In genomic region chr14:58395565-58395814, GRCh38 we compare ENCODE assay signal across 7 cellular contexts. TPM values are rescaled to one million over a fixed set of nuclear protein-coding genes. Genes with fewer than 3 reads are reported as not detected.
A peak's percentile ranks its signal among the peaks of the same experiment; 100 is the strongest.
DNase-seq lines count a peak whose midpoint lies in the region; ATAC-seq and TF ChIP-seq lines count a peak whose summit lies in the region.

No MANE protein-coding gene starts in this region.

- no peaks in the 10 kb centered on the region; the same call in 1 of the 2 replicates for H3K27me3 Mint-ChIP-seq in HFFc6 (ENCODE audit: insufficient read depth)
- no peaks in the 10 kb centered on the region for H3K27me3 Mint-ChIP-seq in activated naive CD8-positive, alpha-beta T cell
- peaks cover 4 to 8% (median 7%) of the 10 kb centered on the region in 3 donors for H3K27me3 Mint-ChIP-seq in immature natural killer cell (ENCODE audit: low read depth in 3 of 3)
- H3K27me3 Mint-ChIP-seq in stimulated activated naive CD8-positive, alpha-beta T cell treated with anti-CD3 and anti-CD28 coated beads, Interleukin-15, amount 100 ng/mL, for 72 hours, result no peaks in the 10 kb centered on the region

- H3K9me3 Mint-ChIP-seq in HFFc6, result no peaks in the 10 kb centered on the region
- H3K9me3 Mint-ChIP-seq in activated naive CD8-positive, alpha-beta T cell (ENCODE audit: low read depth), result no peaks in the 10 kb centered on the region
- H3K9me3 Mint-ChIP-seq in immature natural killer cell, result no peaks in the 10 kb centered on the region
- no peaks in the 10 kb centered on the region for H3K9me3 Mint-ChIP-seq in stimulated activated naive CD8-positive, alpha-beta T cell treated with anti-CD3 and anti-CD28 coated beads, Interleukin-15, amount 100 ng/mL, for 72 hours

- H3K27ac Mint-ChIP-seq in HFFc6 (peak overlapping the region; percentile 67), immature natural killer cell (peak overlapping the region; percentile 62 to 92 (median 88))
- peak overlapping the region; percentile 58 for H3K27ac Mint-ChIP-seq in activated naive CD8-positive, alpha-beta T cell
- peak overlapping the region; percentile 67 to 69 for H3K27ac Mint-ChIP-seq in stimulated activated naive CD8-positive, alpha-beta T cell treated with anti-CD3 and anti-CD28 coated beads, Interleukin-15, amount 100 ng/mL, for 72 hours

- peak overlapping the region; percentile 70 for H3K4me3 Mint-ChIP-seq in HFFc6
- H3K4me3 Mint-ChIP-seq in activated naive CD8-positive, alpha-beta T cell, result peak overlapping the region; percentile 80
- H3K4me3 Mint-ChIP-seq in immature natural killer cell, result peak overlapping the region; percentile 76 to 88 (median 85)
- H3K4me3 Mint-ChIP-seq in stimulated activated naive CD8-positive, alpha-beta T cell treated with anti-CD3 and anti-CD28 coated beads, Interleukin-15, amount 100 ng/mL, for 72 hours, result peak overlapping the region; percentile 74 to 88

- H3K4me1 Mint-ChIP-seq in HFFc6 (ENCODE audit: low read depth), result no peaks in the 10 kb centered on the region
- peaks cover 8% of the 10 kb centered on the region for H3K4me1 Mint-ChIP-seq in activated naive CD8-positive, alpha-beta T cell (ENCODE audit: low read depth)
- H3K4me1 Mint-ChIP-seq in immature natural killer cell, result peaks cover 13% of the 10 kb centered on the region in 2 donors
- peaks cover 12% of the 10 kb centered on the region for H3K4me1 Mint-ChIP-seq in stimulated activated naive CD8-positive, alpha-beta T cell treated with anti-CD3 and anti-CD28 coated beads, Interleukin-15, amount 100 ng/mL, for 72 hours

- TF ChIP-seq CTCF in HFFc6 (IDR thresholded peaks at IDR 0.05), result no peak

- H3K36me3 Mint-ChIP-seq in HFFc6 (ENCODE audit: low read depth) (no peaks in the 10 kb centered on the region), immature natural killer cell (no peaks in the 10 kb centered on the region)
- H3K36me3 Mint-ChIP-seq in activated naive CD8-positive, alpha-beta T cell, result peaks cover 3% of the 10 kb centered on the region

- no peak for ATAC-seq in stimulated activated naive CD8-positive, alpha-beta T cell treated with anti-CD3 and anti-CD28 coated beads, Interleukin-15, amount 100 ng/mL, for 72 hours
- ATAC-seq in GM18520 (IDR thresholded peaks at IDR 0.05; ENCODE audit: unreplicated experiment), result no peak
- no peak for ATAC-seq in GM21737 (IDR thresholded peaks at IDR 0.05; ENCODE audit: unreplicated experiment)
- no peak for ATAC-seq in HG02798 (IDR thresholded peaks at IDR 0.05; ENCODE audit: poor library complexity, unreplicated experiment)

- DNase-seq in HFFc6 (no peak), immature natural killer cell (no peak)
- DNase-seq in stimulated activated naive CD8-positive, alpha-beta T cell treated with anti-CD3 and anti-CD28 coated beads, Interleukin-15, amount 100 ng/mL, for 72 hours, result no peak

RNA-seq across cellular contexts. Expression of gene TOMM20L, which starts 0.2 kb away (rescaled TPM):
- not detected for total RNA-seq in HFFc6 (2021; fragmentation: NEBNext Ultra II Directional; extraction: Animal tissue kit (Norgen Biotek cat#: 25700))
- polyA plus RNA-seq in immature natural killer cell, result 1 to 10 TPM in 1 of 3 donors, not detected in 2; 3.7 TPM

RNA-seq across cellular contexts. Expression of gene TIMM9, which starts 31.8 kb away (rescaled TPM):
- 10 to 100 TPM; 34.2 to 41.8 (median 39.2) TPM for total RNA-seq in HFFc6 (2021; fragmentation: NEBNext Ultra II Directional; extraction: Animal tissue kit (Norgen Biotek cat#: 25700))
- 10 to 100 TPM; 21.0 to 51.8 (median 48.8) TPM for polyA plus RNA-seq in immature natural killer cell

RNA-seq across cellular contexts. Expression of gene KIAA0586, which starts 32.0 kb away (rescaled TPM):
- 10 to 100 TPM; 16.6 to 29.1 (median 26.0) TPM for total RNA-seq in HFFc6 (2021; fragmentation: NEBNext Ultra II Directional; extraction: Animal tissue kit (Norgen Biotek cat#: 25700))
- polyA plus RNA-seq in immature natural killer cell, result 10 to 100 TPM in 2 of 3 donors, 1 to 10 TPM in 1; 5.4 to 26.4 (median 10.1) TPM
